In the genomic region with DNA sequence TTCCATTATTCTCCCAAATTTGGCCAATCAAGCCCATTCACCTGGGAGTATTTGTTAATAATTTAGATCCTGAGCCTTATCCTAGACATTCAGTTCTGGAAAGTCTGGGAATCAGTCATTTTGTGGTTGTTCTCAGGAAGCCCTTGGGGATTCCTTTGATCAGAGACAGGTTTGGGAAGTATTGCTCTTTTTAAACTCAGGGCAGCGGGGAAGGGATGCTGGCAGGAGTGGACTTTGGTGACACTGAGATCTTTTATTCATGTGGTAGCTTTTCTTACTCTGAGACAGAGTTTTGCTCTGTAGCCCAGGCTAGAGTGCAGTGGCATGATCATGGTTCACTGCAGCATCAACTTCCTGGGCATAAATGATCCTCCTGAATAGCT, we compare ENCODE assay signal across 30 cellular contexts.
"Had no signal": no experiment of that assay in that cellular context is flagged by ENCODE, and none has a peak within 500 bp of the region (broad histone marks: within the 10 kb centered on the region; RNA-seq: fewer than 3 reads in every experiment).

No MANE protein-coding gene starts in this region.

- DNase-seq: activated CD4-positive, alpha-beta T cell treated with anti-CD3 and anti-CD28 coated beads for 36 hours; activated CD4-positive, alpha-beta T cell treated with anti-CD3 and anti-CD28 coated beads, Interleukin-2, amount 50 U/mL, for 1 hour; activated CD4-positive, alpha-beta T cell treated with anti-CD3 and anti-CD28 coated beads, Interleukin-2, amount 50 U/mL, for 48 hours; activated CD4-positive, CD25-positive, alpha-beta regulatory T cell; activated CD4-positive, CD25-positive, alpha-beta regulatory T cell treated with anti-CD3 and anti-CD28 coated beads, Interleukin-2, amount 50 U/mL, for 72 hours; activated CD8-positive, alpha-beta memory T cell treated with anti-CD3 and anti-CD28 coated beads for 24 hours; activated CD8-positive, alpha-beta T cell treated with anti-CD3 and anti-CD28 coated beads for 36 hours; activated effector memory CD4-positive, alpha-beta T cell treated with anti-CD3 and anti-CD28 coated beads, Interleukin-2, amount 50 U/mL, for 16 hours; activated naive CD4-positive, alpha-beta T cell treated with anti-CD3 and anti-CD28 coated beads for 36 hours; activated naive CD8-positive, alpha-beta T cell treated with anti-CD3 and anti-CD28 coated beads for 36 hours; activated naive CD8-positive, alpha-beta T cell treated with anti-CD3 and anti-CD28 coated beads, Interleukin-2, amount 50 U/mL, for 24 hours; activated T-cell treated with anti-CD3 and anti-CD28 coated beads, Interleukin-2, amount 50 U/mL, for 4 hours; adrenal gland; amygdala; aorta; body of pancreas; caudate nucleus; cortex of kidney; dermis blood vessel endothelial cell; effector CD4-positive, alpha-beta T cell; effector memory CD8-positive, alpha-beta T cell; erythroblast; foreskin keratinocyte; T-helper 1 cell; T-helper 2 cell had no signal

- H3K27me3 ChIP-seq: adrenal gland, body of pancreas, esophagus muscularis mucosa, gastroesophageal sphincter had no signal

- H3K9me3 ChIP-seq: adrenal gland, body of pancreas, esophagus muscularis mucosa, gastroesophageal sphincter had no signal

- H3K27me3 Mint-ChIP-seq: activated CD4-positive, alpha-beta T cell treated with anti-CD3 and anti-CD28 coated beads for 36 hours; activated CD8-positive, alpha-beta T cell treated with anti-CD3 and anti-CD28 coated beads for 36 hours; activated naive CD4-positive, alpha-beta T cell treated with anti-CD3 and anti-CD28 coated beads, Interleukin-2, amount 50 U/mL, for 24 hours; activated naive CD8-positive, alpha-beta T cell treated with anti-CD3 and anti-CD28 coated beads for 36 hours; activated naive CD8-positive, alpha-beta T cell treated with anti-CD3 and anti-CD28 coated beads, Interleukin-2, amount 50 U/mL, for 24 hours; effector memory CD8-positive, alpha-beta T cell had no signal

- H3K4me3 ChIP-seq: adrenal gland, body of pancreas, esophagus muscularis mucosa, gastroesophageal sphincter had no signal

- H3K4me1 ChIP-seq: adrenal gland, body of pancreas, foreskin keratinocyte had no signal

- H3K9me3 Mint-ChIP-seq: activated naive CD4-positive, alpha-beta T cell treated with anti-CD3 and anti-CD28 coated beads for 36 hours; activated naive CD4-positive, alpha-beta T cell treated with anti-CD3 and anti-CD28 coated beads, Interleukin-2, amount 50 U/mL, for 24 hours; activated naive CD8-positive, alpha-beta T cell treated with anti-CD3 and anti-CD28 coated beads for 36 hours; activated naive CD8-positive, alpha-beta T cell treated with anti-CD3 and anti-CD28 coated beads, Interleukin-2, amount 50 U/mL, for 24 hours; activated T-cell treated with anti-CD3 and anti-CD28 coated beads, Interleukin-2, amount 50 U/mL, for 4 hours; effector memory CD8-positive, alpha-beta T cell had no signal

- H3K27ac Mint-ChIP-seq: activated CD4-positive, alpha-beta T cell treated with anti-CD3 and anti-CD28 coated beads for 36 hours; activated CD8-positive, alpha-beta T cell treated with anti-CD3 and anti-CD28 coated beads for 36 hours; activated naive CD4-positive, alpha-beta T cell treated with anti-CD3 and anti-CD28 coated beads for 36 hours; activated naive CD4-positive, alpha-beta T cell treated with anti-CD3 and anti-CD28 coated beads, Interleukin-2, amount 50 U/mL, for 24 hours; activated naive CD8-positive, alpha-beta T cell treated with anti-CD3 and anti-CD28 coated beads for 36 hours; activated naive CD8-positive, alpha-beta T cell treated with anti-CD3 and anti-CD28 coated beads, Interleukin-2, amount 50 U/mL, for 24 hours; activated T-helper 1 cell treated with anti-CD3 and anti-CD28 coated beads, Interleukin-12 subunit alpha, Interleukin-12 subunit beta, Interleukin-2, Interleukin-4 antibody, amounts not matched to agents 30 ng/mL and 10 ng/mL and 1 ng/mL, durations not matched to agents 14 hours and 24 hours and 36 hours; activated T-helper 2 cell treated with anti-CD3 and anti-CD28 coated beads, Interferon-gamma antibody, Interleukin-2, Interleukin-4, amounts not matched to agents 10 μg/mL and 5 μg/mL and 100 μg/mL, durations not matched to agents 14 hours and 24 hours and 36 hours; effector memory CD8-positive, alpha-beta T cell had no signal

- H3K27ac ChIP-seq: adrenal gland, body of pancreas, esophagus muscularis mucosa, foreskin keratinocyte, gastroesophageal sphincter had no signal

- H3K36me3 ChIP-seq: adrenal gland, esophagus muscularis mucosa, gastroesophageal sphincter had no signal

- ATAC-seq: activated CD4-positive, alpha-beta T cell treated with anti-CD3 and anti-CD28 coated beads for 36 hours; activated CD8-positive, alpha-beta T cell treated with anti-CD3 and anti-CD28 coated beads for 36 hours; activated naive CD8-positive, alpha-beta T cell treated with anti-CD3 and anti-CD28 coated beads, Interleukin-2, amount 50 U/mL, for 24 hours; activated T-cell treated with anti-CD3 and anti-CD28 coated beads, Interleukin-2, amount 50 U/mL, for 4 hours; body of pancreas; effector memory CD8-positive, alpha-beta T cell; foreskin keratinocyte; gastroesophageal sphincter had no signal

- H3K36me3 Mint-ChIP-seq: activated naive CD4-positive, alpha-beta T cell treated with anti-CD3 and anti-CD28 coated beads, Interleukin-2, amount 50 U/mL, for 24 hours; activated naive CD8-positive, alpha-beta T cell treated with anti-CD3 and anti-CD28 coated beads for 36 hours had no signal

- H3K4me3 Mint-ChIP-seq: activated CD4-positive, alpha-beta T cell treated with anti-CD3 and anti-CD28 coated beads for 36 hours; activated CD8-positive, alpha-beta T cell treated with anti-CD3 and anti-CD28 coated beads for 36 hours; activated naive CD4-positive, alpha-beta T cell treated with anti-CD3 and anti-CD28 coated beads for 36 hours; activated naive CD4-positive, alpha-beta T cell treated with anti-CD3 and anti-CD28 coated beads, Interleukin-2, amount 50 U/mL, for 24 hours; activated naive CD8-positive, alpha-beta T cell treated with anti-CD3 and anti-CD28 coated beads for 36 hours; activated naive CD8-positive, alpha-beta T cell treated with anti-CD3 and anti-CD28 coated beads, Interleukin-2, amount 50 U/mL, for 24 hours; activated T-cell treated with anti-CD3 and anti-CD28 coated beads, Interleukin-2, amount 50 U/mL, for 4 hours; activated T-helper 1 cell treated with anti-CD3 and anti-CD28 coated beads, Interleukin-12 subunit alpha, Interleukin-12 subunit beta, Interleukin-2, Interleukin-4 antibody, amounts not matched to agents 30 ng/mL and 10 ng/mL and 1 ng/mL, durations not matched to agents 14 hours and 24 hours and 36 hours; effector memory CD8-positive, alpha-beta T cell had no signal
